In the genomic region with DNA sequence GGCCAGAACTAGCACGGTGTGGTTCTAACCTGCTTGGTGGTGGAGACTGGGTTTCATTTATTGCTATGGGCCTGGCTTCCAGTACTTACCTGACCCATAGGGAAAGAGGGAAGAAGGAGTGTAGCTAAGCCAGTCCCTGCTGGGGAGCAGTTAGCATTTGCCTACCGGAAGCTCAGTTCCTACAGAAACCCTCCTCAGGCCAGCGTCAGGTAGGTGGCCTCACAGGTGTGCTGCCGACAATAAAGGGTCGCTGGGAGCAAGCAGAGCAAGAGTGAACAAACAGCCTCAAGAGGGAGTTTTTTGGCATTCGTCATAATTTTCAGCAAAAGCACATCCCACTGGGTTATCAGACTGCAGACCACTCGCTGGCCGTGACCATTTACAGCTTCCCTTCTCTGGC, we compare ENCODE assay signal across 25 cellular contexts.
"Had no signal": no experiment of that assay in that cellular context is flagged by ENCODE, and none has a peak within 500 bp of the region (broad histone marks: within the 10 kb centered on the region; RNA-seq: fewer than 3 reads in every experiment).

No MANE protein-coding gene starts in this region.

- H3K9me3 Mint-ChIP-seq: activated naive CD4-positive, alpha-beta T cell treated with anti-CD3 and anti-CD28 coated beads, Interleukin-2, amount 50 U/mL, for 24 hours had no signal

- H3K4me3 Mint-ChIP-seq: activated CD8-positive, alpha-beta T cell treated with anti-CD3 and anti-CD28 coated beads for 36 hours; activated naive CD4-positive, alpha-beta T cell treated with anti-CD3 and anti-CD28 coated beads, Interleukin-2, amount 50 U/mL, for 24 hours; activated T-cell treated with anti-CD3 and anti-CD28 coated beads, Interleukin-2, amount 50 U/mL, for 72 hours had no signal

- H3K4me1 Mint-ChIP-seq: activated naive CD4-positive, alpha-beta T cell treated with anti-CD3 and anti-CD28 coated beads, Interleukin-2, amount 50 U/mL, for 24 hours had no signal

- DNase-seq: activated CD4-positive, alpha-beta T cell treated with anti-CD3 and anti-CD28 coated beads for 4 hours; activated CD8-positive, alpha-beta memory T cell treated with anti-CD3 and anti-CD28 coated beads, Interleukin-2, amount 50 U/mL, for 4 hours; activated CD8-positive, alpha-beta T cell treated with anti-CD3 and anti-CD28 coated beads for 36 hours; activated gamma-delta T cell treated with Interleukin-2 at 50 U/mL for 16 hours; activated T-cell treated with anti-CD3 and anti-CD28 coated beads, Interleukin-2, amount 50 U/mL, for 72 hours; aorta; caudate nucleus; Kasumi-1; KBM-7; NCI-H1694; NCI-H2029 treated with DMSO at 0.1 percent for 48 hours; NCI-H345; NCI-H510A; NCI-H526 treated with DMSO at 0.1 percent for 48 hours; NK-92 treated with Interleukin-12 subunit alpha and Interleukin-12 subunit beta, amount 100 ng/mL, for 24 hours; OCI-M1; RPMI8226; SK-N-SH; T-helper 1 cell; WERI-Rb-1 had no signal

- H3K36me3 Mint-ChIP-seq: activated naive CD4-positive, alpha-beta T cell treated with anti-CD3 and anti-CD28 coated beads, Interleukin-2, amount 50 U/mL, for 24 hours had no signal

- H3K27ac Mint-ChIP-seq: activated CD8-positive, alpha-beta T cell treated with anti-CD3 and anti-CD28 coated beads for 36 hours; activated naive CD4-positive, alpha-beta T cell treated with anti-CD3 and anti-CD28 coated beads, Interleukin-2, amount 50 U/mL, for 24 hours; activated T-cell treated with anti-CD3 and anti-CD28 coated beads, Interleukin-2, amount 50 U/mL, for 72 hours; activated T-helper 2 cell treated with anti-CD3 and anti-CD28 coated beads, Interferon-gamma antibody, Interleukin-2, Interleukin-4, amounts not matched to agents 10 μg/mL and 5 μg/mL and 100 μg/mL, durations not matched to agents 14 hours and 24 hours and 36 hours had no signal

- ATAC-seq: activated CD4-positive, CD25-positive, alpha-beta regulatory T cell treated with anti-CD3 and anti-CD28 coated beads, Interleukin-2, amount 50 U/mL, for 24 hours; activated CD8-positive, alpha-beta T cell treated with anti-CD3 and anti-CD28 coated beads for 36 hours; activated T-cell treated with anti-CD3 and anti-CD28 coated beads, Interleukin-2, amount 50 U/mL, for 72 hours; Panc1; Right ventricle myocardium inferior had no signal

- H3K27me3 Mint-ChIP-seq: activated CD8-positive, alpha-beta T cell treated with anti-CD3 and anti-CD28 coated beads for 36 hours; activated naive CD4-positive, alpha-beta T cell treated with anti-CD3 and anti-CD28 coated beads, Interleukin-2, amount 50 U/mL, for 24 hours had no signal
